8 cellular contexts compared by ENCODE assay signal in the genomic region with DNA sequence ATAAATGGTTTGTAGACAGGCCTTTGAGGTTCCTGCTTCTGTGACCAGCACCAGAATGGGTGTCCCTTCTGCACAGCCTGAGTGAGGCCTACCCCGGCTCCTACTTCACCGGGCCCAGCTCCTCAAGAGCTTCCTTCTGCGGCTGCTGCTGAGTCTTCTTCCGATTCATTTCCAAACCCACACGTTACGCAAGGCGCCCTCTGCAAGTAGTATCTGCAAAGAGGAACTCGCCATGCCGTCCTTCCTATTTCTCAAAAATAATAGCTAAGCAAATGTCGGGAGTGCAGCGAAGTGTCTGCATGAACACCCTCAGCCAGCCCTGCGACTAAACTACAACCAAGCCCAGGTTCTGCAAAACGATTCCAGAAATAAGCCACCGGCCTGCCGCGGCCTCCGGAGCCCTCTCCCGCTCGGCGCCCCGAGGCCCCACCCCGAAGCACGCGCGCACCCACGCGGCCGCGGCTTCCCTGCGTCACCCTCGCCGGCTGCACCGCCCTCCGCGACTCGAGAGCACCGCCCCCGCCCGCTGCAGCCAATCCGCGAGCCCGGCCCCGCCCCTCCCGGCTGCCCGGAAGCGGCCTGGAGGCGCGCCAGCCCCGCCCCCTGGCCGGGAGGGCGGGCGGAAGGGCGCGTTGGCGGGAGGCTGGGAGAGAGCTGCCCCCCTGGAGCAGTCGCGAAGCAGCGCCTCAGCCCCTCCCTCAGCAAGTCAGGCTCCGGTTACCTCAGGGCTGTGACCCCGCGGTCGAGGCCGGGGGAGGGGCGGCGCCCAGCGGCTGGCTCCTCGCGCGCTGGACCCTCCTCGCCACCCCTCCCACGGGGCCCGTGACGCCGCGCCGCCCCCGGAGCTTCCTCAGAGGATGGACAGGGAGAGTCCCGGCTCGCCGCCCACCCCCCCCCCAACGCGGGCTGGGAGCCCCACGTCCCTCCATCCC. TPM values are rescaled to one million over a fixed set of nuclear protein-coding genes. Genes with fewer than 3 reads are reported as not detected.
A peak's percentile ranks its signal among the peaks of the same experiment; 100 is the strongest.
DNase-seq lines count a peak whose midpoint lies in the region; ATAC-seq, FAIRE-seq and TF ChIP-seq lines count a peak whose summit lies in the region.

No MANE protein-coding gene starts in this region.

- H3K56ac ChIP-seq in H1 (replicated peaks; ENCODE audit: insufficient read length, low read depth, low read length), result no peak overlapping the region

- H3K23ac ChIP-seq in H1 (ENCODE audit: insufficient read length), result no peak overlapping the region

- H2BK20ac ChIP-seq in H1 (ENCODE audit: low read length), result no peak overlapping the region

- H3K9me3 ChIP-seq in NT2/D1 (ENCODE audit: insufficient read depth, low read length) (no peaks in the 10 kb centered on the region), H1 (ENCODE audit: insufficient read depth in 2 of 2, low read depth in 1 of 2, low read length in 1 of 2) (no peaks in the 10 kb centered on the region), mesodermal cell (ENCODE audit: control insufficient read depth, low read length) (no peaks in the 10 kb centered on the region)

- TF ChIP-seq POLR2A in H1 (IDR thresholded peaks at IDR 0.05; ENCODE audit: control extremely low read depth in 1 of 2, low read depth in 2 of 2, low read length in 2 of 2), result 0 out of 3 replicates have a peak, but pooled peaks of 1 of the 2 experiments have one; percentile 38

- H3K36me3 ChIP-seq in NT2/D1 (ENCODE audit: insufficient read depth, insufficient read length, low read length), result peaks cover 11% of the 10 kb centered on the region
- peaks cover 0 to 3% (median 0%) of the 10 kb centered on the region in 4 experiments; a peak in 1 of 8 replicates for H3K36me3 ChIP-seq in H1 (ENCODE audit: control insufficient read depth in 2 of 4, insufficient read depth in 4 of 4, low read length in 3 of 4)
- peaks cover 12% of the 10 kb centered on the region for H3K36me3 ChIP-seq in mesodermal cell (ENCODE audit: control insufficient read depth, insufficient read depth, low read length)

- H4K91ac ChIP-seq in H1 (replicated peaks; ENCODE audit: insufficient read length, low read length), result no peak overlapping the region

- H2BK12ac ChIP-seq in H1 (ENCODE audit: low read depth, low read length), result no peak overlapping the region

- DNase-seq in COLO829 (ENCODE audit: low spot score) (peak; percentile 88), HT-29 (ENCODE audit: low spot score) (peak; percentile 84), NT2/D1 (ENCODE audit: low read depth, low spot score) (peak; percentile 89), H1 (ENCODE audit: low read depth in 1 of 2, low spot score in 2 of 2) (peak; percentile 83 to 97)
- DNase-seq in activated CD8-positive, alpha-beta memory T cell treated with anti-CD3 and anti-CD28 coated beads, Interleukin-2, amount 50 U/mL, for 1 hour (ENCODE audit: extremely low read depth), result peak; percentile 88
- peak; percentile 98 for DNase-seq in stimulated activated CD8-positive, alpha-beta memory T cell treated with anti-CD3 and anti-CD28 coated beads, Interleukin-12 subunit alpha, Interleukin-12 subunit beta, amount 100 ng/mL, for 4 hours (ENCODE audit: low read depth)

- H3K23me2 ChIP-seq in H1 (ENCODE audit: low read depth, low read length), result peaks cover 14% of the 10 kb centered on the region

- H3K4me2 ChIP-seq in H1 (ENCODE audit: insufficient read depth in 1 of 2, low read depth in 2 of 2, low read length in 2 of 2), result peak overlapping the region; percentile 81 to 99

- peaks cover 0 to 41% of the 10 kb centered on the region in 2 experiments; a peak in 2 of 4 replicates for H3K79me2 ChIP-seq in H1 (ENCODE audit: control insufficient read depth in 1 of 2, insufficient read depth in 2 of 2, low read length in 2 of 2)

- H3K14ac ChIP-seq in H1 (ENCODE audit: insufficient read length), result no peak overlapping the region

- no peak for FAIRE-seq in H1 (lab: Jason Lieb, UNC)

- H3K4me3 ChIP-seq in NT2/D1 (ENCODE audit: insufficient read length, low read depth), result peak overlapping the region; percentile 69
- peak overlapping the region; percentile 64 to 85 (median 76) for H3K4me3 ChIP-seq in H1 (ENCODE audit: extremely low read depth in 1 of 4, insufficient read depth in 2 of 4, low read depth in 3 of 4, low read length in 4 of 4)
- H3K4me3 ChIP-seq in mesodermal cell (ENCODE audit: extremely low read depth, insufficient read depth, low read length, poor library complexity, severe bottlenecking), result peak overlapping the region; percentile 52

- H3K27ac ChIP-seq in H1 (ENCODE audit: low read depth, low read length) (peak overlapping the region; percentile 56; the same call in 1 of the 2 replicates), mesodermal cell (ENCODE audit: low read depth, low read length, severe bottlenecking) (peak overlapping the region; percentile 99)

- peak; percentile 18 for ATAC-seq in GM19468 (IDR thresholded peaks at IDR 0.05; ENCODE audit: extremely low read depth, unreplicated experiment)

- H3K9ac ChIP-seq in NT2/D1 (ENCODE audit: insufficient read length, low read depth) (peak overlapping the region; percentile 96), H1 (replicated peaks in 1 of 4; ENCODE audit: extremely low read depth in 1 of 4, low read depth in 3 of 4, low read length in 3 of 4) (peak overlapping the region in 3 of 4 experiments; percentile 38 to 74 (median 52); a peak in 6 of 7 replicates)

- no peak overlapping the region; the same call in 1 of the 2 replicates for H3K18ac ChIP-seq in H1 (ENCODE audit: extremely low read depth, low read length)

- no peak overlapping the region for H2AFZ ChIP-seq in H1 (ENCODE audit: low read length)

- POLR2A ChIA-PET in H1 (lab: Charles Lee; ENCODE audit: partially characterized antibody), result interaction anchor here (1.0 to 15.4 kb wide), 13 partner anchors 9 to 384 kb away, joined by 3 to 193 read pairs (median 5); a partner anchor contains a TSS

- H3K4me1 ChIP-seq in NT2/D1 (ENCODE audit: insufficient read depth, insufficient read length) (peaks cover 37% of the 10 kb centered on the region), H1 (replicated peaks in 1 of 4; ENCODE audit: control insufficient read depth in 3 of 4, insufficient read depth in 4 of 4, low read length in 3 of 4) (peaks cover 14 to 37% (median 22%) of the 10 kb centered on the region in 4 experiments), mesodermal cell (ENCODE audit: control insufficient read depth, insufficient read depth, low read length, poor library complexity, severe bottlenecking) (peaks cover 42% of the 10 kb centered on the region)

- peak overlapping the region; percentile 26 for H4K5ac ChIP-seq in H1 (ENCODE audit: insufficient read length, low read depth, low read length)

- TF ChIP-seq CTCF in H1 (IDR thresholded peaks at IDR 0.05; ENCODE audit: control extremely low read depth in 1 of 3, insufficient read depth in 1 of 3, low read depth in 1 of 3, low read length in 3 of 3), result no peak

- H2AK5ac ChIP-seq in H1 (ENCODE audit: low read depth, low read length), result peak overlapping the region; percentile 42; the same call in 1 of the 2 replicates

- H3K4ac ChIP-seq in H1 (replicated peaks; ENCODE audit: insufficient read length, low read depth, low read length), result no peak overlapping the region

- H3K79me1 ChIP-seq in H1 (ENCODE audit: low read depth, low read length), result peaks cover 24% of the 10 kb centered on the region

- WGBS in H1 (ENCODE audit: extremely low coverage in 1 of 2, insufficient coverage in 1 of 2, insufficient read length in 1 of 2, insufficient replicate concordance in 2 of 2, low coverage in 1 of 2, low lambda C conversion rate in 2 of 2, missing lambda C conversion rate in 1 of 2), 2 experiments, result 25% methylated on average over 18 of the region's 83 CpGs; no CpG with 5 or more reads in 1 of the 2 experiments
- 7 to 8% methylated on average over 27 to 45 of the region's 83 CpGs for WGBS in mesodermal cell (ENCODE audit: insufficient coverage in 2 of 2), 2 experiments

- H2BK120ac ChIP-seq in H1 (replicated peaks; ENCODE audit: low read depth, low read length), result no peak overlapping the region

- no peak overlapping the region for H2BK15ac ChIP-seq in H1 (ENCODE audit: low read length)

- no peak for TF ChIP-seq EP300 in H1 (IDR thresholded peaks at IDR 0.05; ENCODE audit: borderline replicate concordance in 1 of 2, low read depth in 2 of 2, low read length in 2 of 2)

- CTCF ChIA-PET in H1 (lab: Charles Lee; ENCODE audit: partially characterized antibody), result interaction anchor here (0.6 to 3.7 kb wide), 8 partner anchors 9 to 304 kb away, joined by 3 to 48 read pairs (median 4); no protein-coding TSS in a partner anchor

- peak overlapping the region; percentile 26; the same call in 1 of the 2 replicates for H2BK5ac ChIP-seq in H1 (ENCODE audit: low read depth, low read length)

- H4K20me1 ChIP-seq in H1 (replicated peaks in 1 of 2; ENCODE audit: control insufficient read depth in 1 of 2, insufficient read depth in 2 of 2, low read length in 2 of 2), result peaks cover 16 to 19% of the 10 kb centered on the region in 2 experiments

- peak overlapping the region; percentile 90; the same call in 1 of the 2 replicates for H4K8ac ChIP-seq in H1 (ENCODE audit: extremely low read depth, insufficient read depth, low read length)

- no peaks in the 10 kb centered on the region for H3K27me3 ChIP-seq in NT2/D1 (ENCODE audit: insufficient read depth, insufficient read length)
- H3K27me3 ChIP-seq in H1 (replicated peaks in 1 of 4; ENCODE audit: control insufficient read depth in 3 of 4, extremely low read depth in 1 of 4, insufficient read depth in 3 of 4, low read length in 3 of 4), result no peaks in the 10 kb centered on the region

- TF ChIP-seq RAD21 in H1 (IDR thresholded peaks at IDR 0.05 in 1 of 2, conservative IDR thresholded peaks at IDR 0.05 in 1 of 2; ENCODE audit: low read depth in 2 of 2, low read length in 2 of 2), result no peak

RNA-seq across cellular contexts. Expression of a gene that starts 8.3 kb away (rescaled TPM):
- 32.9 and 49.6 TPM in 2 replicates for total RNA-seq in HT-29 (2014; rRNA removed; shearing (Covaris generic))
- total RNA-seq in H1 (2021; fragmentation: NEBNext Ultra II Directional; extraction: Animal tissue kit (Norgen Biotek cat#: 25700)), result 16.3 and 17.3 TPM in 2 replicates
- 5.0 and 9.0 TPM in 2 replicates for polyA plus RNA-seq in H1 (2011; rRNA removed)
- 6.1 TPM for polyA plus RNA-seq in H1 (2011; cell fraction: cytosol; rRNA removed)
- 12.8 TPM for polyA plus RNA-seq in H1 (2011; cell fraction: nucleus; rRNA removed)
- 10.9 to 15.7 TPM (median 13.9 TPM) in 4 replicates for polyA plus RNA-seq in H1 (2012, experiment 1 of 2)
- 7.1 TPM for polyA plus RNA-seq in H1 (2012, experiment 2 of 2)
- 12.5 TPM for polyA plus RNA-seq in H1 (2013, experiment 1 of 2)
- 10.8 TPM for polyA plus RNA-seq in H1 (2013, experiment 2 of 2)
- 3.2 and 4.2 TPM in 2 replicates for polyA minus RNA-seq in H1 (2011; rRNA and poly(A)+ RNA removed)
- 8.7 TPM for polyA minus RNA-seq in H1 (2011; cell fraction: cytosol; rRNA and poly(A)+ RNA removed)
- 6.2 TPM for polyA minus RNA-seq in H1 (2011; cell fraction: nucleus; rRNA and poly(A)+ RNA removed)
- polyA plus RNA-seq in mesodermal cell (2013, experiment 1 of 2), result 15.3 TPM
- polyA plus RNA-seq in mesodermal cell (2013, experiment 2 of 2), result 12.7 TPM

RNA-seq across cellular contexts. Expression of a gene that starts 55.2 kb away (rescaled TPM):
- 18.5 and 25.7 TPM in 2 replicates for total RNA-seq in HT-29 (2014; rRNA removed; shearing (Covaris generic))
- total RNA-seq in H1 (2021; fragmentation: NEBNext Ultra II Directional; extraction: Animal tissue kit (Norgen Biotek cat#: 25700)), result 38.7 and 44.5 TPM in 2 replicates
- 77.7 and 93.1 TPM in 2 replicates for polyA plus RNA-seq in H1 (2011; rRNA removed)
- 74.8 TPM for polyA plus RNA-seq in H1 (2011; cell fraction: cytosol; rRNA removed)
- polyA plus RNA-seq in H1 (2011; cell fraction: nucleus; rRNA removed), result 421 TPM
- 50.0 to 79.8 TPM (median 73.4 TPM) in 4 replicates for polyA plus RNA-seq in H1 (2012, experiment 1 of 2)
- polyA plus RNA-seq in H1 (2012, experiment 2 of 2), result 44.8 TPM
- 23.4 TPM for polyA plus RNA-seq in H1 (2013, experiment 1 of 2)
- 21.0 TPM for polyA plus RNA-seq in H1 (2013, experiment 2 of 2)
- 33.4 and 41.5 TPM in 2 replicates for polyA minus RNA-seq in H1 (2011; rRNA and poly(A)+ RNA removed)
- polyA minus RNA-seq in H1 (2011; cell fraction: cytosol; rRNA and poly(A)+ RNA removed), result 26.7 TPM
- polyA minus RNA-seq in H1 (2011; cell fraction: nucleus; rRNA and poly(A)+ RNA removed), result 56.2 TPM
- polyA plus RNA-seq in mesodermal cell (2013, experiment 1 of 2), result 61.0 TPM
- polyA plus RNA-seq in mesodermal cell (2013, experiment 2 of 2), result 56.1 TPM

RNA-seq across cellular contexts. Expression of a gene that starts 56.3 kb away (rescaled TPM):
- 34.7 and 48.1 TPM in 2 replicates for total RNA-seq in HT-29 (2014; rRNA removed; shearing (Covaris generic))
- 69.7 and 77.0 TPM in 2 replicates for total RNA-seq in H1 (2021; fragmentation: NEBNext Ultra II Directional; extraction: Animal tissue kit (Norgen Biotek cat#: 25700))
- polyA plus RNA-seq in H1 (2011; rRNA removed), result 14.5 and 17.1 TPM in 2 replicates
- 15.8 TPM for polyA plus RNA-seq in H1 (2011; cell fraction: cytosol; rRNA removed)
- polyA plus RNA-seq in H1 (2011; cell fraction: nucleus; rRNA removed), result 40.3 TPM
- 60.2 to 78.2 TPM (median 70.7 TPM) in 4 replicates for polyA plus RNA-seq in H1 (2012, experiment 1 of 2)
- polyA plus RNA-seq in H1 (2012, experiment 2 of 2), result 7.7 TPM
- 30.5 TPM for polyA plus RNA-seq in H1 (2013, experiment 1 of 2)
- polyA plus RNA-seq in H1 (2013, experiment 2 of 2), result 29.4 TPM
- polyA minus RNA-seq in H1 (2011; rRNA and poly(A)+ RNA removed), result 32.6 and 37.5 TPM in 2 replicates
- polyA minus RNA-seq in H1 (2011; cell fraction: cytosol; rRNA and poly(A)+ RNA removed), result 52.0 TPM
- polyA minus RNA-seq in H1 (2011; cell fraction: nucleus; rRNA and poly(A)+ RNA removed), result 82.5 TPM
- 31.3 TPM for polyA plus RNA-seq in mesodermal cell (2013, experiment 1 of 2)
- 24.1 TPM for polyA plus RNA-seq in mesodermal cell (2013, experiment 2 of 2)

Comparison
In these comparisons a context has a peak if more than half of its experiments do, and no peak if none do; other contexts are left out.
1. Peak in every context shown above with its lines: DNase-seq, ATAC-seq, H3K4me3 ChIP-seq and H3K27ac ChIP-seq.